ENCODE assay signal across 8 cellular contexts in the genomic region with DNA sequence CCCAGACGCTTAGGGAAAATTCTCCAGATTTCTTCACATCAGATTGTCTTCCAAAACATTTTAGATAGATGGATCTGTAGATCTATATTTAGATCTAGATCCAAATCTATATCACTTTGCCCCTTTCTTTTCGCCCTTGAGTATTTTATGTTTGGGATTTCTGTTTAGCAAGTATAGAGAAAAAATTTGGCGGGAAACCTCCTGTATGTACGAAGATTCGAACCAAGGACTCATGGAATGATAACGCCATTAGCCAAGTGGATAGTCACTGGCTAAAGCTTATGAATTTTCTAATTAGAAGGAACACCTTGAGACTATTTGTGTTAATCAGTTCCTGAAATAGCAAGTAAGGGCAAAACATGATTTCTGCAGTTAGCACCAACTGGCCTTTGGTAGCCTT. TPM values are rescaled to one million over a fixed set of nuclear protein-coding genes. Genes with fewer than 3 reads are reported as not detected.
DNase-seq lines count a peak whose midpoint lies in the region; ATAC-seq, FAIRE-seq and TF ChIP-seq lines count a peak whose summit lies in the region.

No MANE protein-coding gene starts in this region.

- no peak for DNase-seq in activated naive CD4-positive, alpha-beta T cell treated with anti-CD3 and anti-CD28 coated beads, Interleukin-2, amount 10 ng/mL, durations not matched to agents 7 days and 5 days
- no peak for DNase-seq in activated naive CD4-positive, alpha-beta T cell treated with Interleukin-2 at 50 U/mL for 16 hours
- DNase-seq in activated naive CD8-positive, alpha-beta T cell treated with anti-CD3 and anti-CD28 coated beads for 36 hours, result no peak
- DNase-seq in HepG2 (ENCODE audit: low spot score) (no peak), tibial artery (no peak), NCI-H1105 (lab: John Stamatoyannopoulos, UW) (no peak), T-helper 9 cell (no peak), hepatic stellate cell (ENCODE audit: low spot score) (no peak)

- no peak for TF ChIP-seq RAD21 in HepG2 (CRISPR knock-in tag; IDR thresholded peaks at IDR 0.05)

- H3K27me3 ChIP-seq in HepG2 (ENCODE audit: control insufficient read depth in 1 of 2, insufficient read depth in 2 of 2, low read length in 2 of 2), result no peaks in the 10 kb centered on the region
- no peaks in the 10 kb centered on the region for H3K27me3 ChIP-seq in tibial artery

- no peak overlapping the region for H2AFZ ChIP-seq in HepG2 (ENCODE audit: low read length)

- peak overlapping the region; percentile 97 for H3K4me2 ChIP-seq in HepG2 (ENCODE audit: low read depth, low read length)

- H3K9ac ChIP-seq in HepG2 (ENCODE audit: insufficient read depth, low read depth, low read length), result peak overlapping the region; percentile 93

- H3K27ac Mint-ChIP-seq in activated naive CD4-positive, alpha-beta T cell treated with anti-CD3 and anti-CD28 coated beads, Interleukin-2, amount 10 ng/mL, durations not matched to agents 7 days and 5 days, result peak overlapping the region; percentile 90
- H3K27ac Mint-ChIP-seq in activated naive CD8-positive, alpha-beta T cell treated with anti-CD3 and anti-CD28 coated beads for 36 hours, result peak overlapping the region; percentile 99

- WGBS in HepG2 (ENCODE audit: low lambda C conversion rate), result 93% methylated on average over 6 of the region's 6 CpGs

- peaks cover 20% of the 10 kb centered on the region for H3K4me1 Mint-ChIP-seq in activated naive CD4-positive, alpha-beta T cell treated with anti-CD3 and anti-CD28 coated beads, Interleukin-2, amount 10 ng/mL, durations not matched to agents 7 days and 5 days
- H3K4me1 Mint-ChIP-seq in activated naive CD8-positive, alpha-beta T cell treated with anti-CD3 and anti-CD28 coated beads for 36 hours, result peaks cover 24% of the 10 kb centered on the region

- CTCF ChIA-PET in activated naive CD4-positive, alpha-beta T cell treated with anti-CD3 and anti-CD28 coated beads, Interleukin-2, amount 10 ng/mL, durations not matched to agents 7 days and 5 days (lab: Charles Lee), result no interaction called here
- CTCF ChIA-PET in HepG2 (lab: Yijun Ruan, JAX; ENCODE audit: low intra/inter-chr PET ratio, low total read pairs), result no interaction called here

- H3K4me3 ChIP-seq in HepG2 (replicated peaks in 1 of 3; ENCODE audit: insufficient read depth in 1 of 3, low read depth in 2 of 3, low read length in 3 of 3) (peak overlapping the region; percentile 64 to 84 (median 71); a peak in 5 of 6 replicates), tibial artery (no peak overlapping the region)

- TF ChIP-seq CTCF in HepG2 (CRISPR knock-in tag; IDR thresholded peaks at IDR 0.05) (no peak), tibial artery (IDR thresholded peaks at IDR 0.05) (no peak)

- H4K20me1 ChIP-seq in HepG2 (ENCODE audit: insufficient read depth, low read length), result no peaks in the 10 kb centered on the region

- POLR2A ChIA-PET in HepG2 (lab: Yijun Ruan, JAX), result interaction anchor here (2.5 kb wide), 1 partner anchor 63 kb away, joined by 35 read pairs; no protein-coding TSS in a partner anchor

- FAIRE-seq in HepG2 (lab: Jason Lieb, UNC), result no peak

- peaks cover 2% of the 10 kb centered on the region for H3K9me3 Mint-ChIP-seq in activated naive CD4-positive, alpha-beta T cell treated with anti-CD3 and anti-CD28 coated beads, Interleukin-2, amount 10 ng/mL, durations not matched to agents 7 days and 5 days
- peaks cover 8% of the 10 kb centered on the region for H3K9me3 Mint-ChIP-seq in activated naive CD8-positive, alpha-beta T cell treated with anti-CD3 and anti-CD28 coated beads for 36 hours

- H3K27ac ChIP-seq in HepG2 (ENCODE audit: extremely low read length, insufficient read depth, low read length) (peak overlapping the region; percentile 100), tibial artery (peak overlapping the region; percentile 83)

- in situ Hi-C loops in HepG2 (cut with HindIII; ENCODE audit: extremely low pct_ligation_motif_present, low pct_unique_long_range_greater_than_20kb), result loop anchor here (5.0 to 10.0 kb wide), 2 partner anchors 45 to 293 kb away; a partner anchor contains a TSS

- intact Hi-C loops in HepG2 (cut with micrococcal nuclease; ENCODE audit: unreplicated experiment) (loop anchor here (2.0 to 5.0 kb wide), 4 partner anchors 45 to 375 kb away; a partner anchor contains a TSS), tibial artery (cut with DNase I; ENCODE audit: low total_unique reads) (loop anchor here (5.0 kb wide), 1 partner anchor 295 kb away; a partner anchor contains a TSS)

- no peaks in the 10 kb centered on the region for H3K36me3 Mint-ChIP-seq in activated naive CD4-positive, alpha-beta T cell treated with anti-CD3 and anti-CD28 coated beads, Interleukin-2, amount 10 ng/mL, durations not matched to agents 7 days and 5 days
- H3K36me3 Mint-ChIP-seq in activated naive CD8-positive, alpha-beta T cell treated with anti-CD3 and anti-CD28 coated beads for 36 hours, result peaks cover 6% of the 10 kb centered on the region

- no peaks in the 10 kb centered on the region for H3K79me2 ChIP-seq in HepG2 (ENCODE audit: insufficient read depth, low read length)

- peaks cover 32% of the 10 kb centered on the region for H3K4me1 ChIP-seq in HepG2 (ENCODE audit: insufficient read depth, low read length)
- peaks cover 0 to 13% (median 2%) of the 10 kb centered on the region in 4 donors for H3K4me1 ChIP-seq in tibial artery

- no peak for TF ChIP-seq EP300 in HepG2 (IDR thresholded peaks at IDR 0.05; ENCODE audit: low read depth in 2 of 2, low read length in 2 of 2)
- no peak for TF ChIP-seq EP300 in HepG2 (CRISPR knock-in tag; IDR thresholded peaks at IDR 0.05; ENCODE audit: borderline replicate concordance)

- no peak for TF ChIP-seq POLR2A in HepG2 (IDR thresholded peaks at IDR 0.05; ENCODE audit: insufficient read depth in 1 of 2, low read depth in 2 of 2, low read length in 2 of 2)

- H3K36me3 ChIP-seq in HepG2 (replicated peaks in 1 of 2; ENCODE audit: control insufficient read depth in 1 of 2, insufficient read depth in 2 of 2, low read length in 2 of 2) (no peaks in the 10 kb centered on the region), tibial artery (no peaks in the 10 kb centered on the region)

- no peaks in the 10 kb centered on the region for H3K9me3 ChIP-seq in HepG2 (ENCODE audit: low read length)
- H3K9me3 ChIP-seq in tibial artery, result no peaks in the 10 kb centered on the region

- no TSS peak for BruUV-seq in HepG2 (replicated peaks; lab: Mats Ljungman, UMichigan)

- peak overlapping the region; percentile 85 for H3K4me3 Mint-ChIP-seq in activated naive CD4-positive, alpha-beta T cell treated with anti-CD3 and anti-CD28 coated beads, Interleukin-2, amount 10 ng/mL, durations not matched to agents 7 days and 5 days
- H3K4me3 Mint-ChIP-seq in activated naive CD8-positive, alpha-beta T cell treated with anti-CD3 and anti-CD28 coated beads for 36 hours, result peak overlapping the region; percentile 96

- peaks cover 4% of the 10 kb centered on the region for H3K27me3 Mint-ChIP-seq in activated naive CD4-positive, alpha-beta T cell treated with anti-CD3 and anti-CD28 coated beads, Interleukin-2, amount 10 ng/mL, durations not matched to agents 7 days and 5 days
- H3K27me3 Mint-ChIP-seq in activated naive CD8-positive, alpha-beta T cell treated with anti-CD3 and anti-CD28 coated beads for 36 hours, result no peaks in the 10 kb centered on the region

- no peak for ATAC-seq in HepG2

RNA-seq across cellular contexts. Expression of a gene that starts 1.2 kb away (rescaled TPM):
- total RNA-seq in activated naive CD8-positive, alpha-beta T cell treated with anti-CD3 and anti-CD28 coated beads for 36 hours, result 10 to 100 TPM; 10.1 to 10.7 TPM
- total RNA-seq in HepG2 (2016; rRNA removed; fragmentation: Illumina TruSeq; extraction: Trizol), result 3.8 and 7.3 TPM in 2 replicates
- 0.30 and 0.44 TPM in 2 replicates for total RNA-seq in HepG2 (2016; cell fraction: cytosol; rRNA removed; fragmentation: Illumina TruSeq; extraction: Trizol; ENCODE audit: low read depth)
- total RNA-seq in HepG2 (2016; cell fraction: insoluble cytoplasmic fraction; rRNA removed; fragmentation: Illumina TruSeq; extraction: Trizol), result 3.6 and 6.9 TPM in 2 replicates
- total RNA-seq in HepG2 (2016; cell fraction: membrane; rRNA removed; fragmentation: Illumina TruSeq; extraction: Trizol), result 1.1 and 1.6 TPM in 2 replicates
- total RNA-seq in HepG2 (2016; cell fraction: nucleus; rRNA removed; fragmentation: Illumina TruSeq; extraction: Trizol), result 2.2 and 2.3 TPM in 2 replicates
- 1.2 and 1.3 TPM in 2 replicates for polyA plus RNA-seq in HepG2 (2011; rRNA removed)
- 0.52 and 0.96 TPM in 2 replicates for polyA plus RNA-seq in HepG2 (2011; cell fraction: cytosol; rRNA removed)
- polyA plus RNA-seq in HepG2 (2011; cell fraction: nucleus; rRNA removed), result 0.29 and 0.36 TPM in 2 replicates
- 1.8 and 3.0 TPM in 2 replicates for polyA plus RNA-seq in HepG2 (2012)
- 0.23 and 0.27 TPM in 2 replicates for polyA plus RNA-seq in HepG2 (2016; cell fraction: cytosol; fragmentation: Illumina TruSeq; extraction: Trizol; ENCODE audit: low read depth)
- 6.1 and 6.5 TPM in 2 replicates for polyA plus RNA-seq in HepG2 (2016; cell fraction: insoluble cytoplasmic fraction; fragmentation: Illumina TruSeq; extraction: Trizol; ENCODE audit: low read depth)
- polyA plus RNA-seq in HepG2 (2016; cell fraction: membrane; fragmentation: Illumina TruSeq; extraction: Trizol; ENCODE audit: low read depth), result 0.58 and 0.65 TPM in 2 replicates
- 1.6 and 1.8 TPM in 2 replicates for polyA plus RNA-seq in HepG2 (2016; cell fraction: nucleus; fragmentation: Illumina TruSeq; extraction: Trizol; ENCODE audit: insufficient read depth, low read depth)
- polyA minus RNA-seq in HepG2 (2011; rRNA and poly(A)+ RNA removed; ENCODE audit: low replicate concordance), result 0.42 and 0.75 TPM in 2 replicates
- polyA minus RNA-seq in HepG2 (2011; cell fraction: cytosol; rRNA and poly(A)+ RNA removed), result 1.3 and 2.0 TPM in 2 replicates
- 1.7 and 1.8 TPM in 2 replicates for polyA minus RNA-seq in HepG2 (2011; cell fraction: nucleus; rRNA and poly(A)+ RNA removed)

RNA-seq across cellular contexts. Expression of a gene that starts 1.7 kb away (rescaled TPM):
- not detected for total RNA-seq in activated naive CD8-positive, alpha-beta T cell treated with anti-CD3 and anti-CD28 coated beads for 36 hours
- 0.15 and 0.21 TPM in 2 replicates for total RNA-seq in HepG2 (2016; rRNA removed; fragmentation: Illumina TruSeq; extraction: Trizol)
- total RNA-seq in HepG2 (2016; cell fraction: cytosol; rRNA removed; fragmentation: Illumina TruSeq; extraction: Trizol; ENCODE audit: low read depth), result 0.26 TPM in 1 of 2 replicates, not detected in the other
- 0.19 TPM in 1 of 2 replicates, not detected in the other for total RNA-seq in HepG2 (2016; cell fraction: insoluble cytoplasmic fraction; rRNA removed; fragmentation: Illumina TruSeq; extraction: Trizol)
- total RNA-seq in HepG2 (2016; cell fraction: membrane; rRNA removed; fragmentation: Illumina TruSeq; extraction: Trizol), result 0.12 and 0.38 TPM in 2 replicates
- total RNA-seq in HepG2 (2016; cell fraction: nucleus; rRNA removed; fragmentation: Illumina TruSeq; extraction: Trizol), result not detected in 2 replicates
- polyA plus RNA-seq in HepG2 (2011; rRNA removed), result 0.10 and 0.15 TPM in 2 replicates
- 0.04 and 0.05 TPM in 2 replicates for polyA plus RNA-seq in HepG2 (2011; cell fraction: cytosol; rRNA removed)
- polyA plus RNA-seq in HepG2 (2011; cell fraction: nucleus; rRNA removed), result 0.05 and 0.16 TPM in 2 replicates
- 0.17 and 0.30 TPM in 2 replicates for polyA plus RNA-seq in HepG2 (2012)
- not detected in 2 replicates for polyA plus RNA-seq in HepG2 (2016; cell fraction: cytosol; fragmentation: Illumina TruSeq; extraction: Trizol; ENCODE audit: low read depth)
- polyA plus RNA-seq in HepG2 (2016; cell fraction: insoluble cytoplasmic fraction; fragmentation: Illumina TruSeq; extraction: Trizol; ENCODE audit: low read depth), result 0.23 TPM in 1 of 2 replicates, not detected in the other
- polyA plus RNA-seq in HepG2 (2016; cell fraction: membrane; fragmentation: Illumina TruSeq; extraction: Trizol; ENCODE audit: low read depth), result 0.16 and 0.21 TPM in 2 replicates
- not detected in 2 replicates for polyA plus RNA-seq in HepG2 (2016; cell fraction: nucleus; fragmentation: Illumina TruSeq; extraction: Trizol; ENCODE audit: insufficient read depth, low read depth)
- polyA minus RNA-seq in HepG2 (2011; rRNA and poly(A)+ RNA removed; ENCODE audit: low replicate concordance), result 0.04 and 0.05 TPM in 2 replicates
- not detected in 2 replicates for polyA minus RNA-seq in HepG2 (2011; cell fraction: cytosol; rRNA and poly(A)+ RNA removed)
- 0.52 and 0.62 TPM in 2 replicates for polyA minus RNA-seq in HepG2 (2011; cell fraction: nucleus; rRNA and poly(A)+ RNA removed)

Comparison
In these comparisons a context has a peak if more than half of its experiments do, and no peak if none do; other contexts are left out.
1. H3K4me3 ChIP-seq: peak in HepG2 (3 of 3); none in tibial artery (0 of 2).